Comparison of ENCODE assay signal across 2 cellular contexts in genomic region chr12:55548235-55548634, GRCh38. TPM values are rescaled to one million over a fixed set of nuclear protein-coding genes. Genes with fewer than 3 reads are reported as not detected.
"Had no signal": no experiment of that assay in that cellular context is flagged by ENCODE, and none has a peak within 500 bp of the region (broad histone marks: within the 10 kb centered on the region; RNA-seq: fewer than 3 reads in every experiment).

No MANE protein-coding gene starts in this region.

RNA-seq across cellular contexts. Expression of gene OR6C4, which starts 1.2 kb away (rescaled TPM):
- polyA plus RNA-seq: adrenal gland, aorta had no signal

RNA-seq across cellular contexts. Expression of gene OR2AP1, which starts 24.0 kb away (rescaled TPM):
- polyA plus RNA-seq: adrenal gland, aorta had no signal

RNA-seq across cellular contexts. Expression of gene OR6C68, which starts 56.1 kb away (rescaled TPM):
- polyA plus RNA-seq: adrenal gland, aorta had no signal
